In the genomic region with DNA sequence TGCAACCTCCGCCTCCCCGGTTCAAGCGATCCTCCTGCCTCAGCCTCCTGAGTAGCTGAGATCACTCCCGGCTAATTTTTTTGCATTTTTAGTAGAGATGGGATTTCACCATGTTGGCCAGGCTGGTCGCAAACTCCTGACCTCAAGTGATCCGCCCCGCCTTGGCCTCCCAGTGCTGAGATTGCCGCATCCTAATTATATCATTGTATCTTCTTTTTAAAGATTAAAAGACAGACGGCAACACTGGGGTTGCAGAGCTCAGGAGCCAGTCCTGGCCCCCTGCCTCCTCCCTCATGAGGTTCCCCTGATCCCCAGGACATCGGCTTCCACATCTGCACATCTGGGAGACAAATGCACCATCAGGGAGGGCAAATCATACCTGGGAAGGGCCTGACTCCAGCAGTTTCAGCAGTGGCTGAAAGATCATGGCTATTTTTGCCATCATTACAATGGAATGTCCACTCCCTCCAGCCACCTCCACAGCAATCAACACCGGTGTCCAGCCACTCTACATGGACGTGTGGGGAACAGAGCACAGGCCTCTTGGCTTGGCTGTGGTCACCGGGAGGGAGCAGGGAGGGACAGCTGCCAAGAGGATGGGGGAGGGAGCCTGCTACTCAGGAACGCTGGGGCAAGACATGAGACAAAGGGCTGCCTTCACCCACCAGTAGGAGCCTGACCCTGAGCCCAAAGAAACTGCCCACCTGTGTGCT, we compare ENCODE assay signal across 9 cellular contexts. TPM values are rescaled to one million over a fixed set of nuclear protein-coding genes. Genes with fewer than 3 reads are reported as not detected.
DNase-seq lines count a peak whose midpoint lies in the region; ATAC-seq, FAIRE-seq and TF ChIP-seq lines count a peak whose summit lies in the region.
"Had no signal": no experiment of that assay in that cellular context is flagged by ENCODE, and none has a peak within 500 bp of the region (broad histone marks: within the 10 kb centered on the region; RNA-seq: fewer than 3 reads in every experiment).

No MANE protein-coding gene starts in this region.

- ATAC-seq in SK-N-SH treated with all-trans-retinoic acid at 6 μM for 48 hours (peak; percentile 5), pancreas (peak; percentile 40 to 52 (median 50)), HG03378 (IDR thresholded peaks at IDR 0.05; ENCODE audit: unreplicated experiment) (no peak)

- H3K9me3 ChIP-seq in cardiac muscle cell (ENCODE audit: low read depth), result no peaks in the 10 kb centered on the region
- H3K9me3 ChIP-seq in pancreas, result no peaks in the 10 kb centered on the region

- H3K27me3 ChIP-seq in cardiac muscle cell (no peaks in the 10 kb centered on the region), pancreas (no peaks in the 10 kb centered on the region)

- peak; percentile 66 for DNase-seq in AG10803 (ENCODE audit: low read depth)
- peak; percentile 86 to 95 for DNase-seq in cardiac muscle cell (ENCODE audit: low read depth in 1 of 2, low spot score in 1 of 2)
- peak in 4 of 6 donors; percentile 35 to 63 (median 48) for DNase-seq in pancreas
- DNase-seq in NCI-H1417 treated with DMSO at 0.1 percent for 48 hours (lab: John Stamatoyannopoulos, UW), result no peak
- no peak for DNase-seq in NCI-H2081 treated with DMSO at 0.1 percent for 48 hours (lab: John Stamatoyannopoulos, UW)
- no peak for DNase-seq in stimulated activated CD4-positive, alpha-beta T cell treated with anti-CD3 and anti-CD28 coated beads, Interleukin-4, amount 100 ng/mL, for 24 hours
- DNase-seq: activated CD4-positive, alpha-beta T cell treated with anti-CD3 and anti-CD28 coated beads for 48 hours had no signal

- TF ChIP-seq CTCF in AG10803 (conservative IDR thresholded peaks at IDR 0.05; ENCODE audit: low read length) (no peak), cardiac muscle cell (IDR thresholded peaks at IDR 0.05; ENCODE audit: low read depth, low read length) (no peak), pancreas (IDR thresholded peaks at IDR 0.05) (no peak)

- H3K27ac ChIP-seq in cardiac muscle cell, result peak overlapping the region; percentile 100
- H3K27ac ChIP-seq in pancreas, result peak overlapping the region; percentile 8 to 66 (median 46)

- no peaks in the 10 kb centered on the region for H3K36me3 ChIP-seq in cardiac muscle cell
- no peaks in the 10 kb centered on the region for H3K36me3 ChIP-seq in pancreas

- peaks cover 59% of the 10 kb centered on the region for H3K4me1 ChIP-seq in cardiac muscle cell (ENCODE audit: low read depth)
- peaks cover 0 to 10% (median 0%) of the 10 kb centered on the region in 3 donors for H3K4me1 ChIP-seq in pancreas

- FAIRE-seq in pancreas (lab: Jason Lieb, UNC), result no peak

- 67 to 70% methylated on average over 14 of the region's 14 CpGs for WGBS in pancreas, 2 donors

- intact Hi-C loops in pancreas (cut with DNase I), result loop anchor here in 1 of 3 donors (10.0 kb wide), 1 partner anchor 192 kb away; no protein-coding TSS in a partner anchor

- H3K4me3 ChIP-seq in AG10803 (ENCODE audit: low read length) (no peak overlapping the region), cardiac muscle cell (no peak overlapping the region), pancreas (no peak overlapping the region)

TF ChIP-seq in SK-N-SH treated with all-trans-retinoic acid at 6 μM for 48 hours, 23 proteins besides CTCF, POLR2A, EP300 and RAD21:
- no peak for TF ChIP-seq PPARA (CRISPR knock-in tag; IDR thresholded peaks at IDR 0.05; ENCODE audit: borderline replicate concordance)
- no peak for TF ChIP-seq GLIS3 (CRISPR knock-in tag; IDR thresholded peaks at IDR 0.05)
- no peak for TF ChIP-seq TCF4 (CRISPR knock-in tag; IDR thresholded peaks at IDR 0.05; ENCODE audit: borderline replicate concordance)
- no peak for TF ChIP-seq OSR1 (CRISPR knock-in tag; IDR thresholded peaks at IDR 0.05)
- TF ChIP-seq ZFP3 (CRISPR knock-in tag; IDR thresholded peaks at IDR 0.05), result no peak
- no peak for TF ChIP-seq ZNF70 (CRISPR knock-in tag; IDR thresholded peaks at IDR 0.05)
- no peak for TF ChIP-seq TSHZ2 (CRISPR knock-in tag; IDR thresholded peaks at IDR 0.05)
- TF ChIP-seq ISL1 (CRISPR knock-in tag; IDR thresholded peaks at IDR 0.05), result no peak
- no peak for TF ChIP-seq ZFP30 (CRISPR knock-in tag; IDR thresholded peaks at IDR 0.05)
- TF ChIP-seq TOX (CRISPR knock-in tag; IDR thresholded peaks at IDR 0.05; ENCODE audit: borderline replicate concordance), result no peak

RNA-seq across cellular contexts. Expression of gene CELSR1, which starts 9.2 kb away (rescaled TPM):
- total RNA-seq in cardiac muscle cell (26.0 and 37.4 TPM in 2 replicates), pancreas (1 to 10 TPM in 5 of 6 donors, under 1 TPM in 1; 0.75 to 3.2 (median 1.2) TPM)
- polyA plus RNA-seq in cardiac muscle cell (9.0 and 9.2 TPM in 2 replicates), pancreas (1 to 10 TPM; 1.6 to 2.2 TPM)

Comparison
In these comparisons a context has a peak if more than half of its experiments do, and no peak if none do; other contexts are left out.
1. DNase-seq: peak in AG10803 (single experiment), cardiac muscle cell (2 of 2) and pancreas (4 of 6); none in NCI-H1417 treated with DMSO at 0.1 percent for 48 hours (single experiment), NCI-H2081 treated with DMSO at 0.1 percent for 48 hours (single experiment) and stimulated activated CD4-positive, alpha-beta T cell treated with anti-CD3 and anti-CD28 coated beads, Interleukin-4, amount 100 ng/mL, for 24 hours (single experiment).